In genomic region chr10:17409170-17409733, GRCh38 we compare ENCODE assay signal across 8 cellular contexts. TPM values are rescaled to one million over a fixed set of nuclear protein-coding genes. Genes with fewer than 3 reads are reported as not detected.
A peak's percentile ranks its signal among the peaks of the same experiment; 100 is the strongest.
DNase-seq lines count a peak whose midpoint lies in the region; TF ChIP-seq lines count a peak whose summit lies in the region.

No MANE protein-coding gene starts in this region.

- H2AFZ ChIP-seq in OCI-LY3 (ENCODE audit: low read depth, low read length) = no peak overlapping the region

- intact Hi-C loops in MCF 10A (cut with micrococcal nuclease) = loop anchor here (5.0 kb wide), 1 partner anchor 188 kb away; no protein-coding TSS in a partner anchor
- intact Hi-C loops in breast epithelium (cut with DNase I; ENCODE audit: low total_unique reads) = no loop called here
- intact Hi-C loops in dorsolateral prefrontal cortex (cut with DNase I) = no loop called here
- intact Hi-C loops in transverse colon (cut with DNase I; ENCODE audit: low total_unique reads) = no loop called here

- CTCF ChIA-PET in MCF 10A (lab: Yijun Ruan, JAX) = interaction anchor here (0.6 to 1.3 kb wide), 17 partner anchors 9 to 1530 kb away, joined by 3 to 4 read pairs (median 4); no protein-coding TSS in a partner anchor

- H3K4me1 Mint-ChIP-seq in MCF 10A (ENCODE audit: insufficient read depth, unreplicated experiment) = no peaks in the 10 kb centered on the region

- in situ Hi-C loops in transverse colon (cut with MboI; ENCODE audit: low pct_ligation_motif_present in 1 of 4, low pct_unique_long_range_greater_than_20kb in 1 of 4, low sequenced_read_pairs in 3 of 4) = no loop called here

- no peak overlapping the region for H3K4me3 Mint-ChIP-seq in MCF 10A (ENCODE audit: unreplicated experiment)

- DNase-seq in MCF 10A (ENCODE audit: unreplicated experiment) (peak; percentile 33), breast epithelium (ENCODE audit: low spot score in 2 of 2) (no peak), dorsolateral prefrontal cortex (no peak), transverse colon (no peak), NCI-H2029 (lab: John Stamatoyannopoulos, UW) (no peak), NCI-H1417 treated with DMSO at 0.1 percent for 48 hours (lab: John Stamatoyannopoulos, UW) (no peak), NCI-H1694 treated with DMSO at 0.1 percent for 48 hours (lab: John Stamatoyannopoulos, UW) (no peak)

- no peak overlapping the region for H3K27ac Mint-ChIP-seq in MCF 10A (ENCODE audit: low read depth, unreplicated experiment)

- no peak overlapping the region for H3K9ac ChIP-seq in OCI-LY3 (ENCODE audit: low read length)

- no peaks in the 10 kb centered on the region for H3K79me2 ChIP-seq in OCI-LY3 (ENCODE audit: low read length)

- no peaks in the 10 kb centered on the region for H3K36me3 Mint-ChIP-seq in MCF 10A (ENCODE audit: insufficient read depth, unreplicated experiment)

- H3K4me3 ChIP-seq in breast epithelium (no peak overlapping the region), OCI-LY3 (ENCODE audit: low read length) (no peak overlapping the region), dorsolateral prefrontal cortex (no peak overlapping the region), transverse colon (no peak overlapping the region)

- no peaks in the 10 kb centered on the region for H3K9me3 Mint-ChIP-seq in MCF 10A (ENCODE audit: unreplicated experiment)

- no peak overlapping the region for H3K27ac ChIP-seq in breast epithelium
- H3K27ac ChIP-seq in OCI-LY3 (ENCODE audit: low read length) = no peak overlapping the region
- no peak overlapping the region for H3K27ac ChIP-seq in dorsolateral prefrontal cortex
- no peak overlapping the region for H3K27ac ChIP-seq in transverse colon

- 89 to 92% methylated on average over 4 to 5 of the region's 5 CpGs for WGBS in transverse colon (ENCODE audit: low coverage in 1 of 2), 2 donors

- no peak for TF ChIP-seq POLR2A in breast epithelium (IDR thresholded peaks at IDR 0.05)
- no peak for TF ChIP-seq POLR2A in transverse colon (IDR thresholded peaks at IDR 0.05)

- TF ChIP-seq CTCF in MCF 10A (IDR thresholded peaks at IDR 0.05; ENCODE audit: unreplicated experiment) = peak; percentile 45
- TF ChIP-seq CTCF in breast epithelium (IDR thresholded peaks at IDR 0.05) = peak in 1 of 3 donors; percentile 22
- TF ChIP-seq CTCF in OCI-LY3 (IDR thresholded peaks at IDR 0.05; ENCODE audit: low read depth, low read length) = peak; percentile 50
- peak in 32 of 56 donors; percentile 6 to 48 (median 22) for TF ChIP-seq CTCF in dorsolateral prefrontal cortex (IDR thresholded peaks at IDR 0.05 in 54 of 56, conservative IDR thresholded peaks at IDR 0.05 in 2 of 56; ENCODE audit: low read depth in 1 of 56, partially characterized antibody in 56 of 56)
- peak in 3 of 5 experiments; percentile 27 to 32 (median 28) for TF ChIP-seq CTCF in transverse colon (IDR thresholded peaks at IDR 0.05)

- POLR2A ChIA-PET in MCF 10A (lab: Yijun Ruan, JAX) = interaction anchor here (0.7 kb wide), 1 partner anchor 17 kb away, joined by 3 read pairs; no protein-coding TSS in a partner anchor

- TF ChIP-seq EP300 in transverse colon (IDR thresholded peaks at IDR 0.05; ENCODE audit: low read depth) = no peak

- H3K4me1 ChIP-seq in breast epithelium (no peaks in the 10 kb centered on the region), OCI-LY3 (ENCODE audit: low read length) (no peaks in the 10 kb centered on the region), transverse colon (peaks cover 0 to 8% (median 2%) of the 10 kb centered on the region in 4 donors)

- H4K20me1 ChIP-seq in OCI-LY3 (ENCODE audit: insufficient read depth, low read length) = no peaks in the 10 kb centered on the region

- no TSS peak for BruUV-seq in MCF 10A (replicated peaks; lab: Mats Ljungman, UMichigan)

- H3K36me3 ChIP-seq in breast epithelium (no peaks in the 10 kb centered on the region), OCI-LY3 (replicated peaks; ENCODE audit: low read depth, low read length) (no peaks in the 10 kb centered on the region), transverse colon (no peaks in the 10 kb centered on the region)

- no peak overlapping the region for H3K4me2 ChIP-seq in OCI-LY3 (ENCODE audit: low read length)

- H3K27me3 ChIP-seq in breast epithelium (no peaks in the 10 kb centered on the region), OCI-LY3 (ENCODE audit: low read depth, low read length) (0 out of 2 replicates have a peak, but pooled peaks cover 3% of the 10 kb centered on the region), dorsolateral prefrontal cortex (peaks cover 0 to 6% (median 0%) of the 10 kb centered on the region in 45 donors), transverse colon (no peaks in the 10 kb centered on the region)

- no peaks in the 10 kb centered on the region for H3K27me3 Mint-ChIP-seq in MCF 10A (ENCODE audit: insufficient read depth, unreplicated experiment)

- no peaks in the 10 kb centered on the region for H3K9me3 ChIP-seq in breast epithelium
- no peaks in the 10 kb centered on the region for H3K9me3 ChIP-seq in OCI-LY3 (ENCODE audit: insufficient read depth, low read length)
- H3K9me3 ChIP-seq in transverse colon = no peaks in the 10 kb centered on the region

RNA-seq across cellular contexts. Expression of gene ST8SIA6, which starts 45.1 kb away (rescaled TPM):
- total RNA-seq in MCF 10A (2022) = 0.19 and 0.52 TPM in 2 replicates
- 10 to 100 TPM in 2 of 3 donors, 1 to 10 TPM in 1; 1.3 to 32.1 (median 18.4) TPM for total RNA-seq in breast epithelium
- 1 to 10 TPM in 116 of 120 experiments, under 1 TPM in 4; 0.63 to 7.4 (median 3.4) TPM for total RNA-seq in dorsolateral prefrontal cortex
- 1 to 10 TPM in 1 of 4 donors, under 1 TPM in 1, not detected in 2; 0.64 to 1.2 TPM for total RNA-seq in transverse colon
